8 cellular contexts compared by ENCODE assay signal in genomic region chr5:139652788-139653241, GRCh38. TPM values are rescaled to one million over a fixed set of nuclear protein-coding genes. Genes with fewer than 3 reads are reported as not detected.
A peak's percentile ranks its signal among the peaks of the same experiment; 100 is the strongest.
DNase-seq lines count a peak whose midpoint lies in the region; ATAC-seq, FAIRE-seq and TF ChIP-seq lines count a peak whose summit lies in the region.

No MANE protein-coding gene starts in this region.

- no peak for FAIRE-seq in frontal cortex (lab: Jason Lieb, UNC)

- no peaks in the 10 kb centered on the region for H3K36me3 ChIP-seq in CD8-positive, alpha-beta memory T cell (ENCODE audit: insufficient read depth, low read length)
- no peaks in the 10 kb centered on the region for H3K36me3 ChIP-seq in Peyer's patch
- H3K36me3 ChIP-seq in right atrium auricular region, result no peaks in the 10 kb centered on the region

- H3K27ac ChIP-seq in CD8-positive, alpha-beta memory T cell (ENCODE audit: low read depth, low read length), result peak overlapping the region; percentile 6
- H3K27ac ChIP-seq in Peyer's patch (peak overlapping the region; percentile 38 to 96 (median 80)), right atrium auricular region (peak overlapping the region; percentile 94 to 97)

- H3K4me1 ChIP-seq in CD8-positive, alpha-beta memory T cell (ENCODE audit: insufficient read depth, low read length), result peaks cover 34% of the 10 kb centered on the region
- H3K4me1 ChIP-seq in Peyer's patch, result peaks cover 12 to 77% (median 37%) of the 10 kb centered on the region in 4 donors
- peaks cover 0 to 85% of the 10 kb centered on the region in 2 donors for H3K4me1 ChIP-seq in right atrium auricular region

- peaks cover 42 to 56% (median 50%) of the 10 kb centered on the region in 3 donors for H3K4me1 Mint-ChIP-seq in CD8-positive, alpha-beta memory T cell
- peaks cover 62% of the 10 kb centered on the region for H3K4me1 Mint-ChIP-seq in stimulated activated naive CD8-positive, alpha-beta T cell treated with anti-CD3 and anti-CD28 coated beads, Interleukin-15, amount 100 ng/mL, for 72 hours

- peak overlapping the region; percentile 38 for H3K4me3 ChIP-seq in CD8-positive, alpha-beta memory T cell (ENCODE audit: low read length)
- peak overlapping the region in 3 of 4 donors; percentile 2 to 10 (median 2) for H3K4me3 ChIP-seq in Peyer's patch
- no peak overlapping the region for H3K4me3 ChIP-seq in right atrium auricular region

- no peak for TF ChIP-seq POLR2A in Peyer's patch (IDR thresholded peaks at IDR 0.05)

- peak; percentile 23 for ATAC-seq in GM21717 (IDR thresholded peaks at IDR 0.05; ENCODE audit: unreplicated experiment)
- peak; percentile 19 for ATAC-seq in stimulated activated naive CD8-positive, alpha-beta T cell treated with anti-CD3 and anti-CD28 coated beads, Interleukin-15, amount 100 ng/mL, for 72 hours

- POLR2A ChIA-PET in CD8-positive, alpha-beta memory T cell (lab: Charles Lee), result interaction anchor here (2.5 kb wide), 1 partner anchor 18 kb away, joined by 18 read pairs; no protein-coding TSS in a partner anchor
- POLR2A ChIA-PET in HEK293T (lab: Yijun Ruan, JAX), result interaction anchor here (1.5 kb wide), 1 partner anchor 15 kb away, joined by 3 read pairs; no protein-coding TSS in a partner anchor

- peak overlapping the region; percentile 12 to 91 (median 78) for H3K27ac Mint-ChIP-seq in CD8-positive, alpha-beta memory T cell
- H3K27ac Mint-ChIP-seq in stimulated activated naive CD8-positive, alpha-beta T cell treated with anti-CD3 and anti-CD28 coated beads, Interleukin-15, amount 100 ng/mL, for 72 hours, result no peak overlapping the region

- DNase-seq in CD8-positive, alpha-beta memory T cell, result peak in 1 of 5 donors; percentile 34
- DNase-seq in Peyer's patch, result no peak
- no peak for DNase-seq in right atrium auricular region (ENCODE audit: low spot score)
- no peak for DNase-seq in stimulated activated naive CD8-positive, alpha-beta T cell treated with anti-CD3 and anti-CD28 coated beads, Interleukin-15, amount 100 ng/mL, for 72 hours
- DNase-seq in DMS53 (lab: John Stamatoyannopoulos, UW), result no peak
- no peak for DNase-seq in HEK293T (ENCODE audit: extremely low spot score)
- DNase-seq in frontal cortex (ENCODE audit: low spot score in 2 of 2), result no peak

- H3K9me3 ChIP-seq in CD8-positive, alpha-beta memory T cell (ENCODE audit: low read length), result no peaks in the 10 kb centered on the region
- H3K9me3 ChIP-seq in Peyer's patch (no peaks in the 10 kb centered on the region), right atrium auricular region (no peaks in the 10 kb centered on the region)

- peaks cover 32% of the 10 kb centered on the region for H3K27me3 ChIP-seq in CD8-positive, alpha-beta memory T cell (ENCODE audit: insufficient read depth, low read length, poor library complexity, severe bottlenecking)
- H3K27me3 ChIP-seq in Peyer's patch, result no peaks in the 10 kb centered on the region
- H3K27me3 ChIP-seq in right atrium auricular region, result no peaks in the 10 kb centered on the region

- H3K36me3 Mint-ChIP-seq in CD8-positive, alpha-beta memory T cell, result peaks cover 0 to 3% (median 0%) of the 10 kb centered on the region in 3 donors

- TF ChIP-seq CTCF in Peyer's patch (IDR thresholded peaks at IDR 0.05) (peak in 1 of 6 experiments; percentile 4), right atrium auricular region (IDR thresholded peaks at IDR 0.05) (no peak)

- no peaks in the 10 kb centered on the region for H3K9me3 Mint-ChIP-seq in CD8-positive, alpha-beta memory T cell
- no peaks in the 10 kb centered on the region for H3K9me3 Mint-ChIP-seq in stimulated activated naive CD8-positive, alpha-beta T cell treated with anti-CD3 and anti-CD28 coated beads, Interleukin-15, amount 100 ng/mL, for 72 hours

- CTCF ChIA-PET in CD8-positive, alpha-beta memory T cell (lab: Charles Lee), result interaction anchor here (1.6 kb wide), 1 partner anchor 13 kb away, joined by 4 read pairs; no protein-coding TSS in a partner anchor
- CTCF ChIA-PET in HEK293T (lab: Yijun Ruan, JAX), result no interaction called here

- H3K4me3 Mint-ChIP-seq in CD8-positive, alpha-beta memory T cell, result peak overlapping the region; percentile 15 to 96 (median 70)
- H3K4me3 Mint-ChIP-seq in stimulated activated naive CD8-positive, alpha-beta T cell treated with anti-CD3 and anti-CD28 coated beads, Interleukin-15, amount 100 ng/mL, for 72 hours, result peak overlapping the region in 1 of 2 donors; percentile 4

- peaks cover 11 to 26% of the 10 kb centered on the region in 2 donors for H3K27me3 Mint-ChIP-seq in CD8-positive, alpha-beta memory T cell
- H3K27me3 Mint-ChIP-seq in stimulated activated naive CD8-positive, alpha-beta T cell treated with anti-CD3 and anti-CD28 coated beads, Interleukin-15, amount 100 ng/mL, for 72 hours, result peaks cover 74% of the 10 kb centered on the region

TF ChIP-seq in HEK293T, 16 proteins besides CTCF, POLR2A, EP300 and RAD21:
- TF ChIP-seq HDGF (IDR thresholded peaks at IDR 0.05; ENCODE audit: borderline replicate concordance) (no peak), ZNF384 (IDR thresholded peaks at IDR 0.05) (no peak), ELF4 (IDR thresholded peaks at IDR 0.05) (no peak), CTBP1 (IDR thresholded peaks at IDR 0.05; ENCODE audit: borderline replicate concordance) (no peak), FOXK2 (IDR thresholded peaks at IDR 0.05) (no peak), BHLHE40 (IDR thresholded peaks at IDR 0.05; ENCODE audit: borderline replicate concordance) (no peak), TARDBP (IDR thresholded peaks at IDR 0.05) (no peak), L3MBTL2 (conservative IDR thresholded peaks at IDR 0.05) (no peak), FOXA1 (IDR thresholded peaks at IDR 0.05) (no peak)
- TF ChIP-seq, protein P1, sequence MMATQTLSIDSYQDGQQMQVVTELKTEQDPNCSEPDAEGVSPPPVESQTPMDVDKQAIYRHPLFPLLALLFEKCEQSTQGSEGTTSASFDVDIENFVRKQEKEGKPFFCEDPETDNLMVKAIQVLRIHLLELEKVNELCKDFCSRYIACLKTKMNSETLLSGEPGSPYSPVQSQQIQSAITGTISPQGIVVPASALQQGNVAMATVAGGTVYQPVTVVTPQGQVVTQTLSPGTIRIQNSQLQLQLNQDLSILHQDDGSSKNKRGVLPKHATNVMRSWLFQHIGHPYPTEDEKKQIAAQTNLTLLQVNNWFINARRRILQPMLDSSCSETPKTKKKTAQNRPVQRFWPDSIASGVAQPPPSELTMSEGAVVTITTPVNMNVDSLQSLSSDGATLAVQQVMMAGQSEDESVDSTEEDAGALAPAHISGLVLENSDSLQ (IDR thresholded peaks at IDR 0.05), result no peak
TF ChIP-seq in HEK293T: peak in this region for 0.

RNA-seq across cellular contexts. Expression of gene CXXC5, which starts 4.7 kb away (rescaled TPM):
- total RNA-seq in CD8-positive, alpha-beta memory T cell, result 1 to 10 TPM; 2.1 to 3.1 TPM
- 67.0 TPM for polyA plus RNA-seq in CD8-positive, alpha-beta memory T cell
- total RNA-seq in Peyer's patch (10 to 100 TPM; 21.7 to 49.5 (median 30.9) TPM), right atrium auricular region (10 to 100 TPM; 57.9 to 59.5 TPM), frontal cortex (38.7 TPM)

Comparison
In these comparisons a context has a peak if more than half of its experiments do, and no peak if none do; other contexts are left out.
1. H3K27ac ChIP-seq: peak in every context shown above with its lines; median percentile 96 in right atrium auricular region; 80 in Peyer's patch; 6 in CD8-positive, alpha-beta memory T cell.
2. H3K4me3 ChIP-seq: peak in CD8-positive, alpha-beta memory T cell (single experiment) and Peyer's patch (3 of 4); none in right atrium auricular region (0 of 2).
3. H3K27ac Mint-ChIP-seq: peak in CD8-positive, alpha-beta memory T cell (8 of 8); none in stimulated activated naive CD8-positive, alpha-beta T cell treated with anti-CD3 and anti-CD28 coated beads, Interleukin-15, amount 100 ng/mL, for 72 hours (0 of 2).